Comparison of ENCODE assay signal across 1 cellular context in genomic region chr16:15777533-15778203, GRCh38.
TF ChIP-seq lines count a peak whose summit lies in the region.

No MANE protein-coding gene starts in this region.

TF ChIP-seq in HepG2, 621 proteins besides CTCF, POLR2A, EP300 and RAD21 (continued from another document and continues in another):
- 0 out of 2 replicates have a peak, but pooled peaks have one; percentile 23 for TF ChIP-seq ZNF691 (CRISPR knock-in tag; IDR thresholded peaks at IDR 0.05; ENCODE audit: borderline replicate concordance, low read depth)
- 0 out of 2 replicates have a peak, but pooled peaks have one; percentile 58 for TF ChIP-seq ZNF510 (CRISPR knock-in tag; IDR thresholded peaks at IDR 0.05; ENCODE audit: low read depth)
- TF ChIP-seq ISX (CRISPR knock-in tag; conservative IDR thresholded peaks at IDR 0.05), result 0 out of 2 replicates have a peak, but pooled peaks have one; percentile 46
- peak; percentile 62; the same call in 1 of the 2 replicates for TF ChIP-seq SAP130 (CRISPR knock-in tag; IDR thresholded peaks at IDR 0.05; ENCODE audit: low read depth)
- TF ChIP-seq ZSCAN22 (CRISPR knock-in tag; IDR thresholded peaks at IDR 0.05), result no peak
- peak; percentile 97 for TF ChIP-seq STAG1 (CRISPR knock-in tag; IDR thresholded peaks at IDR 0.05)
- peak; percentile 63 for TF ChIP-seq MIXL1 (CRISPR knock-in tag; IDR thresholded peaks at IDR 0.05)
- peak; percentile 23; the same call in 1 of the 2 replicates for TF ChIP-seq SALL1 (CRISPR knock-in tag; IDR thresholded peaks at IDR 0.05)
- TF ChIP-seq ZNF180 (CRISPR knock-in tag; IDR thresholded peaks at IDR 0.05; ENCODE audit: borderline replicate concordance, low read depth), result 0 out of 2 replicates have a peak, but pooled peaks have one; percentile 77
- TF ChIP-seq ZFP91 (CRISPR knock-in tag; IDR thresholded peaks at IDR 0.05; ENCODE audit: borderline replicate concordance), result peak; percentile 47; the same call in 1 of the 2 replicates
- peak; percentile 63; the same call in 1 of the 2 replicates for TF ChIP-seq ZFP37 (CRISPR knock-in tag; IDR thresholded peaks at IDR 0.05; ENCODE audit: borderline replicate concordance)
- 0 out of 2 replicates have a peak, but pooled peaks have one; percentile 68 for TF ChIP-seq TP53 (CRISPR knock-in tag; conservative IDR thresholded peaks at IDR 0.05)
- TF ChIP-seq RBAK (CRISPR knock-in tag; IDR thresholded peaks at IDR 0.05), result no peak
- TF ChIP-seq NFYC (CRISPR knock-in tag; IDR thresholded peaks at IDR 0.05), result no peak
- TF ChIP-seq HMGXB4 (CRISPR knock-in tag; IDR thresholded peaks at IDR 0.05; ENCODE audit: borderline replicate concordance in 1 of 2, low read depth in 1 of 2), result peak in 1 of 2 experiments; percentile 40; a peak in 2 of 4 replicates
- 0 out of 2 replicates have a peak, but pooled peaks have one; percentile 33 for TF ChIP-seq MTERF4 (CRISPR knock-in tag; IDR thresholded peaks at IDR 0.05)
- TF ChIP-seq SNAPC4 (CRISPR knock-in tag; IDR thresholded peaks at IDR 0.05), result no peak
- TF ChIP-seq ZNF256 (CRISPR knock-in tag; conservative IDR thresholded peaks at IDR 0.05), result peak; percentile 68; the same call in 1 of the 2 replicates
- peak; percentile 80; the same call in 1 of the 2 replicates for TF ChIP-seq ZBTB20 (CRISPR knock-in tag; IDR thresholded peaks at IDR 0.05; ENCODE audit: borderline replicate concordance, low read depth)
- TF ChIP-seq ZNF232 (CRISPR knock-in tag; IDR thresholded peaks at IDR 0.05; ENCODE audit: borderline replicate concordance), result peak; percentile 24; the same call in 1 of the 2 replicates
- TF ChIP-seq DNMT1 (CRISPR knock-in tag; IDR thresholded peaks at IDR 0.05), result no peak
- TF ChIP-seq PRDM10 (CRISPR knock-in tag; IDR thresholded peaks at IDR 0.05; ENCODE audit: low read depth), result no peak
- peak; percentile 25; the same call in 1 of the 2 replicates for TF ChIP-seq SRY (CRISPR knock-in tag; IDR thresholded peaks at IDR 0.05)
- peak; percentile 62 for TF ChIP-seq MED1 (CRISPR knock-in tag; IDR thresholded peaks at IDR 0.05)
- TF ChIP-seq TEAD3 (CRISPR knock-in tag; optimal IDR thresholded peaks at IDR 0.05; ENCODE audit: borderline replicate concordance), result peak; percentile 56
- TF ChIP-seq CCDC6 (CRISPR knock-in tag; IDR thresholded peaks at IDR 0.05), result no peak
- TF ChIP-seq CENPX (CRISPR knock-in tag; IDR thresholded peaks at IDR 0.05), result no peak
- peak; percentile 53; the same call in 1 of the 2 replicates for TF ChIP-seq PATZ1 (CRISPR knock-in tag; IDR thresholded peaks at IDR 0.05)
- TF ChIP-seq AKNA (CRISPR knock-in tag; IDR thresholded peaks at IDR 0.05; ENCODE audit: borderline replicate concordance), result peak; percentile 36; the same call in 1 of the 2 replicates
- TF ChIP-seq ATF2 (CRISPR knock-in tag; IDR thresholded peaks at IDR 0.05), result 0 out of 2 replicates have a peak, but pooled peaks have one; percentile 54
- no peak for TF ChIP-seq ZFP62 (CRISPR knock-in tag; IDR thresholded peaks at IDR 0.05)
